In the genomic region with DNA sequence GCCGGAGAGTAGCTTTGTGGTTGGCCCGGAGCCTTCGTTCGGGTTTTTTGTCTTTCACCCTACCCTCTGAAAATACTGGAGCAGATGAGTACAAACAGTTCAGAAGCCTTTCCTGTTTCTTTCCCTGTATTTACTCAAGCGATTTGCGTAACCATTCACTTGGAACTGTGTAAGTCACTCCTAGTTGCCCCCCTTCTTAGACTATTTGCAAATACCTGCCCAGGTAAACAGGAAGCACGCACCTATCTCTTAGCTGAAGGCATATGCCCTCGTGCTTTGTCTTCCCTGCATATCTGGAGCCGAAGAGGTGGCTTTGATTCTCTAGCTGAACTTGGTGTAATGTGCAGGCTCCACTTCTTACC, we compare ENCODE assay signal across 8 cellular contexts. TPM values are rescaled to one million over a fixed set of nuclear protein-coding genes. Genes with fewer than 3 reads are reported as not detected.
DNase-seq lines count a peak whose midpoint lies in the region; TF ChIP-seq lines count a peak whose summit lies in the region.

No MANE protein-coding gene starts in this region.

- H3K79me2 ChIP-seq in trophoblast cell (ENCODE audit: control insufficient read depth, insufficient read depth, low read length, poor library complexity), result no peaks in the 10 kb centered on the region

- no peak overlapping the region for H3K4ac ChIP-seq in trophoblast cell (ENCODE audit: low read depth, low read length)

- no peak overlapping the region for H2BK120ac ChIP-seq in trophoblast cell (ENCODE audit: insufficient read depth, low read length, poor library complexity)

- H3K4me1 ChIP-seq in NT2/D1 (ENCODE audit: insufficient read depth, insufficient read length), result peaks cover 6% of the 10 kb centered on the region
- peaks cover 14 to 20% of the 10 kb centered on the region in 2 experiments for H3K4me1 ChIP-seq in trophoblast cell (ENCODE audit: control insufficient read depth in 1 of 2, insufficient read depth in 2 of 2, low read length in 2 of 2)

- no peak overlapping the region for H3K18ac ChIP-seq in trophoblast cell (ENCODE audit: low read length)

- H3K36me3 ChIP-seq in NT2/D1 (ENCODE audit: insufficient read depth, insufficient read length, low read length) (no peaks in the 10 kb centered on the region), trophoblast cell (ENCODE audit: control insufficient read depth in 1 of 2, insufficient read depth in 2 of 2, low read length in 2 of 2) (no peaks in the 10 kb centered on the region)

- H4K12ac ChIP-seq in trophoblast cell (ENCODE audit: low read depth, low read length), result no peak overlapping the region

- H3K27me3 ChIP-seq in NT2/D1 (ENCODE audit: insufficient read depth, insufficient read length) (peaks cover 54% of the 10 kb centered on the region), trophoblast cell (ENCODE audit: insufficient read depth, low read length) (peaks cover 6% of the 10 kb centered on the region)

- no CpG with 5 or more reads among the region's 9 CpGs for WGBS in trophoblast cell (ENCODE audit: extremely low coverage, insufficient coverage, insufficient read length)

- H3K9me3 ChIP-seq in NT2/D1 (ENCODE audit: insufficient read depth, low read length), result no peaks in the 10 kb centered on the region
- no peaks in the 10 kb centered on the region for H3K9me3 ChIP-seq in trophoblast cell (ENCODE audit: insufficient read depth, low read depth, low read length)

- H2BK5ac ChIP-seq in trophoblast cell (ENCODE audit: low read depth, low read length, poor library complexity), result no peak overlapping the region

- no peak overlapping the region for H2BK12ac ChIP-seq in trophoblast cell (ENCODE audit: low read length)

- H4K91ac ChIP-seq in trophoblast cell (ENCODE audit: low read depth, low read length), result no peak overlapping the region

- no peak overlapping the region for H4K8ac ChIP-seq in trophoblast cell (ENCODE audit: low read depth, low read length)

- DNase-seq in DMS79 (lab: John Stamatoyannopoulos, UW) (peak; percentile 64), NT2/D1 (ENCODE audit: low read depth, low spot score) (no peak), foreskin fibroblast (no peak), trophoblast cell (no peak), 8988T (no peak), NCI-H146 treated with DMSO at 0.1 percent for 48 hours (lab: John Stamatoyannopoulos, UW; ENCODE audit: unreplicated experiment) (no peak), D341Med (ENCODE audit: low spot score) (no peak), substantia nigra (lab: John Stamatoyannopoulos, UW) (no peak)

- H3K14ac ChIP-seq in trophoblast cell (ENCODE audit: low read length), result no peak overlapping the region

- H3K4me2 ChIP-seq in trophoblast cell (ENCODE audit: low read length), result peak overlapping the region; percentile 99

- no peaks in the 10 kb centered on the region for H3K79me1 ChIP-seq in trophoblast cell (ENCODE audit: low read length)

- peak overlapping the region; percentile 73 for H3K4me3 ChIP-seq in NT2/D1 (ENCODE audit: insufficient read length, low read depth)
- H3K4me3 ChIP-seq in foreskin fibroblast (ENCODE audit: low read depth in 1 of 2, low read length in 2 of 2), result peak overlapping the region; percentile 72 to 82
- H3K4me3 ChIP-seq in trophoblast cell (ENCODE audit: low read depth, low read length), result no peak overlapping the region

- H3K27ac ChIP-seq in trophoblast cell (ENCODE audit: low read depth, low read length) (no peak overlapping the region), substantia nigra (ENCODE audit: low read depth, low read length, poor library complexity, severe bottlenecking) (no peak overlapping the region)

- H3K9ac ChIP-seq in NT2/D1 (ENCODE audit: insufficient read length, low read depth) (peak overlapping the region; percentile 2), trophoblast cell (ENCODE audit: low read length) (no peak overlapping the region)

- no peak overlapping the region for H2AK5ac ChIP-seq in trophoblast cell (ENCODE audit: low read length)

- TF ChIP-seq CTCF in foreskin fibroblast (IDR thresholded peaks at IDR 0.05; ENCODE audit: low read depth, low read length), result no peak

- no peak overlapping the region for H2AFZ ChIP-seq in trophoblast cell (ENCODE audit: insufficient read depth, low read length, poor library complexity)

- H3K23ac ChIP-seq in trophoblast cell (ENCODE audit: low read length), result no peak overlapping the region

RNA-seq across cellular contexts. Expression of a gene that starts 1.4 kb away (rescaled TPM):
- polyA plus RNA-seq in trophoblast cell (2013), result 1.4 and 1.6 TPM in 2 replicates
